ENCODE assay signal across 1 cellular context in the genomic region with DNA sequence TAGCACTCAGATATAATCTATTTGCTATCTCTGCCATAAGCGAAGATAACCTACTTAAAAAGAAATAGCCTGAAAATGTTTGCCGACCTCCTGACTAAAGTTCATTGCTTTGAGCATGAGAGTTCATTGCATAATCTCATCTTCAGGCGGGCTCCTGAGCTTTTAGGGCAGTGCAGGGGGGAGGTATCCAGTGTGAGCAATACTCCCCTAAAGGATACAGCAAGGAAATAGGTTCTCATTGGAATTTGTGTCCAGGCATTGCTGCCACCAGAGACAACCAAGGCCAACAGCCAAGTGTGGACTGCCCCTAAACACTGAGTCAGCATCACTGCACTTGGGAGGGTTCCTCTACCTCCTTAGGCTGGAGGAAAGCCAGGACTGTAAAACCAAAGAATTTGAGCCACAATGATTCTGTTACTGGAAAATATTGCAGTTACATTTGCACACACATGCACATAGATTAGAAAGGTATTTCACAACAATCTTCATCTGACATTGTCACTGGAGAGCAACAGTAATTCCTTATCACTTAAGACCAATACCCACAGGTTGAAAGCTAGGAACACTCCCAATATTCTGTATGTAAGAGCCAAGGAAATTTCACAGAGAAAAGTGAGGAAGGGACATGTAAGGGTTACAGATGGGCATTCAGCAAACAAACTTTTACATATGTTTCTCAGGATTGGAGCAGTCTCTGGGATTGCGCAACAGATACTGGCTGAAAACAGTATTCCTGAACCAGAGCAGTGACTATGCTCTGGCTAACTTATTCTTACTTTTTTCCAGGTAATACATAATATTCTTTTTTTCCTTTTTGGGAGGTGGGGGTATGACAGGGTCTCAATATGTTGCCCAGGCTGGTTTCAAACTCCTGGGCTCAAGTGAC.
TF ChIP-seq lines count a peak whose summit lies in the region.

No MANE protein-coding gene starts in this region.

TF ChIP-seq in HepG2, 621 proteins besides CTCF, POLR2A, EP300 and RAD21 (continued from another document):
- peak; percentile 46 for TF ChIP-seq PAXIP1 (CRISPR knock-in tag; conservative IDR thresholded peaks at IDR 0.05)
- no peak for TF ChIP-seq ZBTB21 (CRISPR knock-in tag; IDR thresholded peaks at IDR 0.05)
- TF ChIP-seq GPN1 (CRISPR knock-in tag; IDR thresholded peaks at IDR 0.05; ENCODE audit: borderline replicate concordance): no peak
- TF ChIP-seq ZBTB34 (CRISPR knock-in tag; IDR thresholded peaks at IDR 0.05): no peak
- no peak for TF ChIP-seq MAFG (CRISPR knock-in tag; IDR thresholded peaks at IDR 0.05)
- TF ChIP-seq ZNF282 (IDR thresholded peaks at IDR 0.05; ENCODE audit: partially characterized antibody): no peak
- TF ChIP-seq HNF4A (CRISPR knock-in tag; IDR thresholded peaks at IDR 0.05): peak; percentile 87
- no peak for TF ChIP-seq ZFP36L2 (CRISPR knock-in tag; IDR thresholded peaks at IDR 0.05)
- no peak for TF ChIP-seq SOX6 (IDR thresholded peaks at IDR 0.05)
- TF ChIP-seq SOX6 (CRISPR knock-in tag; IDR thresholded peaks at IDR 0.05): peak; percentile 69
- TF ChIP-seq GFI1 (CRISPR knock-in tag; IDR thresholded peaks at IDR 0.05; ENCODE audit: borderline replicate concordance): peak; percentile 43; the same call in 1 of the 2 replicates
- TF ChIP-seq EZH2 (conservative IDR thresholded peaks at IDR 0.05; ENCODE audit: low read depth, low read length): no peak
- no peak for TF ChIP-seq ZNF557 (CRISPR knock-in tag; IDR thresholded peaks at IDR 0.05)
- TF ChIP-seq ZNF382 (CRISPR knock-in tag; IDR thresholded peaks at IDR 0.05; ENCODE audit: borderline replicate concordance): no peak
- no peak for TF ChIP-seq ZNF749 (CRISPR knock-in tag; IDR thresholded peaks at IDR 0.05; ENCODE audit: borderline replicate concordance)
- TF ChIP-seq SMAD1 (CRISPR knock-in tag; IDR thresholded peaks at IDR 0.05; ENCODE audit: borderline replicate concordance, low read depth): no peak
- TF ChIP-seq RBM39 (IDR thresholded peaks at IDR 0.05; ENCODE audit: low read depth, low read length, poor library complexity, severe bottlenecking): no peak
- TF ChIP-seq SOX13 (IDR thresholded peaks at IDR 0.05): no peak
- TF ChIP-seq SOX13 (CRISPR knock-in tag; conservative IDR thresholded peaks at IDR 0.05 in 1 of 2, IDR thresholded peaks at IDR 0.05 in 1 of 2): peak in 1 of 2 experiments; percentile 42; a peak in 2 of 4 replicates
- no peak for TF ChIP-seq ZNF329 (CRISPR knock-in tag; IDR thresholded peaks at IDR 0.05; ENCODE audit: low read depth)
